In genomic region chr7:25805027-25805687, GRCh38 we compare ENCODE assay signal across 15 cellular contexts.
A peak's percentile ranks its signal among the peaks of the same experiment; 100 is the strongest.
DNase-seq lines count a peak whose midpoint lies in the region; ATAC-seq and TF ChIP-seq lines count a peak whose summit lies in the region.
"Had no signal": no experiment of that assay in that cellular context is flagged by ENCODE, and none has a peak within 500 bp of the region (broad histone marks: within the 10 kb centered on the region; RNA-seq: fewer than 3 reads in every experiment).

No MANE protein-coding gene starts in this region.

- no peaks in the 10 kb centered on the region for H3K36me3 ChIP-seq in SK-N-SH (replicated peaks in 1 of 2; ENCODE audit: control insufficient read depth in 1 of 2, insufficient read depth in 2 of 2, low read length in 1 of 2)

- H3K4me3 ChIP-seq in SK-N-SH (ENCODE audit: low read depth in 2 of 2, low read length in 1 of 2): no peak overlapping the region
- H3K4me3 ChIP-seq: GM23338, mucosa of descending colon, SK-N-MC had no signal

- TF ChIP-seq RAD21 in SK-N-SH (IDR thresholded peaks at IDR 0.05; ENCODE audit: low read length): no peak

- TF ChIP-seq EP300 in SK-N-SH (IDR thresholded peaks at IDR 0.05; ENCODE audit: borderline replicate concordance in 1 of 2, low read depth in 1 of 2, low read length in 1 of 2): no peak

- no peaks in the 10 kb centered on the region for H3K79me2 ChIP-seq in SK-N-SH (ENCODE audit: insufficient read depth)

- CTCF ChIA-PET in SK-N-SH (lab: Yijun Ruan, JAX): interaction anchor here (0.9 to 2.6 kb wide), 6 partner anchors 13 to 413 kb away, joined by 3 to 8 read pairs (median 4); no protein-coding TSS in a partner anchor

- POLR2A ChIA-PET in SK-N-SH (lab: Yijun Ruan, JAX): no interaction called here

- no peaks in the 10 kb centered on the region for H4K20me1 ChIP-seq in SK-N-SH (ENCODE audit: insufficient read depth)

- H3K9me3 ChIP-seq in SK-N-SH: no peaks in the 10 kb centered on the region
- H3K9me3 ChIP-seq: mucosa of descending colon had no signal

- no peak overlapping the region for H3K4me2 ChIP-seq in SK-N-SH
- H3K4me2 ChIP-seq: GM23338 had no signal

- H2AFZ ChIP-seq in SK-N-SH (ENCODE audit: low read depth): no peak overlapping the region
- H2AFZ ChIP-seq: GM23338 had no signal

- no peak overlapping the region for H3K27ac ChIP-seq in SK-N-SH (ENCODE audit: low read depth in 2 of 2, low read length in 1 of 2)
- H3K27ac ChIP-seq: SK-N-MC had no signal

- no peaks in the 10 kb centered on the region for H3F3A ChIP-seq in SK-N-SH (replicated peaks; ENCODE audit: insufficient read depth)

- 22% methylated on average over 4 of the region's 4 CpGs for WGBS in SK-N-SH (ENCODE audit: low lambda C conversion rate)

- no peak overlapping the region for H3K9ac ChIP-seq in SK-N-SH

- no peak for TF ChIP-seq CTCF in SK-N-SH (IDR thresholded peaks at IDR 0.05)

- no peaks in the 10 kb centered on the region for H3K9me2 ChIP-seq in SK-N-SH

- no peak for DNase-seq in SK-N-SH
- peak; percentile 86 for DNase-seq in amniotic stem cell (lab: John Stamatoyannopoulos, UW)
- DNase-seq in hepatic stellate cell (ENCODE audit: low spot score): peak; percentile 14
- DNase-seq in stimulated activated naive CD4-positive, alpha-beta T cell treated with Interleukin-2 at 50 U/mL for 16 hours (lab: John Stamatoyannopoulos, UW): no peak
- no peak for DNase-seq in UCSD-AML1 (lab: John Stamatoyannopoulos, UW; ENCODE audit: unreplicated experiment)
- no peak for DNase-seq in ureter (ENCODE audit: low spot score)
- DNase-seq in MV-4-11 (lab: John Stamatoyannopoulos, UW): no peak
- DNase-seq: activated CD4-positive, CD25-positive, alpha-beta regulatory T cell treated with anti-CD3 and anti-CD28 coated beads, Interleukin-2, amount 50 U/mL, for 72 hours; AML-193; KBM-7; mucosa of descending colon; small intestine had no signal

- no peak for ATAC-seq in SK-N-SH treated with all-trans-retinoic acid at 6 μM for 48 hours
- ATAC-seq: GM23338, mucosa of descending colon had no signal

- peaks cover 0 to 3% of the 10 kb centered on the region in 2 experiments; a peak in 2 of 4 replicates for H3K4me1 ChIP-seq in SK-N-SH (ENCODE audit: control insufficient read depth in 1 of 2, insufficient read depth in 2 of 2, low read depth in 1 of 2, low read length in 1 of 2)

- no peaks in the 10 kb centered on the region for H3K27me3 ChIP-seq in SK-N-SH (ENCODE audit: insufficient read depth)

TF ChIP-seq in SK-N-SH treated with all-trans-retinoic acid at 6 μM for 48 hours, 23 proteins besides CTCF, POLR2A, EP300 and RAD21 (continues in another document):
- no peak for TF ChIP-seq ARNTL (CRISPR knock-in tag; IDR thresholded peaks at IDR 0.05; ENCODE audit: borderline replicate concordance, low read depth)
- no peak for TF ChIP-seq ZC3H10 (CRISPR knock-in tag; IDR thresholded peaks at IDR 0.05)
- TF ChIP-seq TCF4 (CRISPR knock-in tag; IDR thresholded peaks at IDR 0.05; ENCODE audit: borderline replicate concordance): no peak
- TF ChIP-seq ISL1 (CRISPR knock-in tag; IDR thresholded peaks at IDR 0.05): peak; percentile 82
- no peak for TF ChIP-seq ESRRG (CRISPR knock-in tag; IDR thresholded peaks at IDR 0.05)
- TF ChIP-seq SNAI2 (CRISPR knock-in tag; IDR thresholded peaks at IDR 0.05): no peak
- TF ChIP-seq BACH2 (CRISPR knock-in tag; IDR thresholded peaks at IDR 0.05; ENCODE audit: borderline replicate concordance): no peak
- no peak for TF ChIP-seq POU6F1 (CRISPR knock-in tag; IDR thresholded peaks at IDR 0.05; ENCODE audit: borderline replicate concordance, low read depth)
- TF ChIP-seq CREB5 (CRISPR knock-in tag; IDR thresholded peaks at IDR 0.05; ENCODE audit: low read depth): 0 out of 2 replicates have a peak, but pooled peaks have one; percentile 24
- no peak for TF ChIP-seq ZFP30 (CRISPR knock-in tag; IDR thresholded peaks at IDR 0.05)
- TF ChIP-seq TOX (CRISPR knock-in tag; IDR thresholded peaks at IDR 0.05; ENCODE audit: borderline replicate concordance): no peak
- TF ChIP-seq GLIS3 (CRISPR knock-in tag; IDR thresholded peaks at IDR 0.05): no peak

TF ChIP-seq in SK-N-SH, 30 proteins besides CTCF, POLR2A, EP300 and RAD21:
- TF ChIP-seq GATA2 (CRISPR knock-in tag; IDR thresholded peaks at IDR 0.05) (no peak), FOXM1 (IDR thresholded peaks at IDR 0.05; ENCODE audit: low read depth) (no peak), PBX3 (IDR thresholded peaks at IDR 0.05) (no peak), GABPA (IDR thresholded peaks at IDR 0.05; ENCODE audit: low read depth) (no peak), MXI1 (IDR thresholded peaks at IDR 0.05; ENCODE audit: low read depth, low read length) (no peak), RCOR1 (IDR thresholded peaks at IDR 0.05; ENCODE audit: low read length) (no peak), TEAD4 (IDR thresholded peaks at IDR 0.05; ENCODE audit: borderline replicate concordance, insufficient read depth) (no peak), POLR2AphosphoS5 (IDR thresholded peaks at IDR 0.05; ENCODE audit: low read depth, low read length) (no peak), MEF2A (IDR thresholded peaks at IDR 0.05; ENCODE audit: borderline replicate concordance, low read depth) (no peak), RXRA (IDR thresholded peaks at IDR 0.05; ENCODE audit: borderline replicate concordance, low read depth) (no peak), TAF1 (IDR thresholded peaks at IDR 0.05; ENCODE audit: borderline replicate concordance, low read depth, low read length) (no peak), SMC3 (IDR thresholded peaks at IDR 0.05; ENCODE audit: low read depth, low read length) (no peak), NFIC (IDR thresholded peaks at IDR 0.05; ENCODE audit: borderline replicate concordance) (no peak)

Comparison
In these comparisons a context has a peak if more than half of its experiments do, and no peak if none do; other contexts are left out.
1. DNase-seq: peak in amniotic stem cell (single experiment) and hepatic stellate cell (single experiment); none in SK-N-SH (single experiment), stimulated activated naive CD4-positive, alpha-beta T cell treated with Interleukin-2 at 50 U/mL for 16 hours (single experiment), UCSD-AML1 (single experiment), ureter (single experiment) and MV-4-11 (single experiment).